Comparison of ENCODE assay signal across 27 cellular contexts in the genomic region with DNA sequence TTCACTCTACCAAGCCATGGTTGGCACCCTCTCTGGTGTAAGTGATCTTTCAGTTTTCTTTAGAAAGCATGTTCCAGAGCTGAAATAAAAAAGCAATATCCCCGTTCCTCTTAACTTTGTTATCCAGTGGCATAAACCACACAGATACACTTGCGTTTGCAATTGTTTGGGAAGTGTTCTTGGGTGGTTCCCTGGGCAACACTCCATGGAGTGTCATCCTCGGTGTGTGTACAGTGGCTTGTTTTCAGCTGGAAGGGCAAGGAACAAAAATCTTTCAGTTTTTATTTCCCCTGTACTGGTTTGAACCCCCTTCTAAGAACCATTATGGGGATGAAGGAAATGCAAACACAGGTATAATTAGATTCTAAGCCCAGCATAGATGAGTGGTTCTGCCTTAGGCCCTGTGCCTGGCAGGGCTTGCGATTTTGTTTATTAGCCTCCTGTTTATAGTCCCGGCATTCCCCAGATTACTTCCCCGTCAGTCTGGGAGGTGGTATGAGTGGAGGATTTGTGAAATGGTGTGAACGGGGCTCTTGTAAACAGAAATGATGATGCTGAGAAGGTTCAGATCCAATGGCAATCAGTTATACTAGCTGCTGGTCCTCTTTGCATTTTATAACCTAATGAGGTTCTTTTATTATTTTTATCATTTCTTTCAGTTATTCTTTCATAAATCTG.
A peak's percentile ranks its signal among the peaks of the same experiment; 100 is the strongest.
DNase-seq lines count a peak whose midpoint lies in the region; ATAC-seq and TF ChIP-seq lines count a peak whose summit lies in the region.
"Had no signal": no experiment of that assay in that cellular context is flagged by ENCODE, and none has a peak within 500 bp of the region (broad histone marks: within the 10 kb centered on the region; RNA-seq: fewer than 3 reads in every experiment).

No MANE protein-coding gene starts in this region.

- H3K4me3 ChIP-seq in BE2C (ENCODE audit: low read depth, low read length) (no peak overlapping the region), SJSA1 (no peak overlapping the region), gastroesophageal sphincter (no peak overlapping the region)
- H3K4me3 ChIP-seq: ascending aorta, heart left ventricle, testis had no signal

- no peaks in the 10 kb centered on the region for H3K36me3 ChIP-seq in BE2C
- H3K36me3 ChIP-seq in SJSA1: no peaks in the 10 kb centered on the region
- no peaks in the 10 kb centered on the region for H3K36me3 ChIP-seq in gastroesophageal sphincter
- H3K36me3 ChIP-seq: ascending aorta, heart left ventricle had no signal

- DNase-seq in BE2C (peak; percentile 13), SJSA1 (ENCODE audit: low read depth in 1 of 2, low spot score in 2 of 2) (peak in 1 of 2 experiments; percentile 69), renal cortical epithelial cell (ENCODE audit: low read depth) (peak; percentile 68)
- no peak for DNase-seq in activated effector memory CD4-positive, alpha-beta T cell treated with anti-CD3 and anti-CD28 coated beads, Interleukin-2, amount 50 U/mL, for 16 hours
- no peak for DNase-seq in stimulated activated naive CD8-positive, alpha-beta T cell treated with anti-CD3 and anti-CD28 coated beads, Interleukin-15, Interleukin-2, amounts not matched to agents 100 U/mL and 50 U/mL, for 24 hours
- DNase-seq: activated CD4-positive, CD25-positive, alpha-beta regulatory T cell treated with anti-CD3 and anti-CD28 coated beads, Interleukin-2, amount 50 U/mL, for 72 hours; activated CD8-positive, alpha-beta T cell treated with anti-CD3 and anti-CD28 coated beads, Interleukin-2, amount 10 ng/mL, durations not matched to agents 7 days and 5 days; activated naive CD4-positive, alpha-beta T cell treated with anti-CD3 and anti-CD28 coated beads, Interleukin-2, amount 10 ng/mL, durations not matched to agents 7 days and 5 days; activated T-cell treated with anti-CD3 and anti-CD28 coated beads, Interleukin-2, amount 50 U/mL, for 4 hours; cerebellar nuclear complex; effector memory CD4-positive, alpha-beta T cell; H9; heart left ventricle; Karpas-422; NCI-H1105; NCI-H2107; NCI-H774; occipital lobe; OCI-M1; right cardiac atrium; stimulated activated CD4-positive, alpha-beta T cell treated with anti-CD3 and anti-CD28 coated beads, Interleukin-15, amount 100 ng/mL, for 24 hours; testis had no signal

- no peak for TF ChIP-seq POLR2A in gastroesophageal sphincter (IDR thresholded peaks at IDR 0.05)

- H3K9me3 ChIP-seq in BE2C (no peaks in the 10 kb centered on the region), SJSA1 (replicated peaks) (no peaks in the 10 kb centered on the region), gastroesophageal sphincter (no peaks in the 10 kb centered on the region)
- H3K9me3 ChIP-seq: ascending aorta, testis had no signal

- no peaks in the 10 kb centered on the region for H3K27me3 ChIP-seq in BE2C
- H3K27me3 ChIP-seq in SJSA1 (replicated peaks): no peaks in the 10 kb centered on the region
- no peaks in the 10 kb centered on the region for H3K27me3 ChIP-seq in gastroesophageal sphincter
- H3K27me3 ChIP-seq: ascending aorta, heart left ventricle, testis had no signal

- TF ChIP-seq CTCF in BE2C (IDR thresholded peaks at IDR 0.05; ENCODE audit: low read depth, low read length): no peak
- TF ChIP-seq CTCF in gastroesophageal sphincter (IDR thresholded peaks at IDR 0.05): no peak

- TF ChIP-seq EP300 in gastroesophageal sphincter (IDR thresholded peaks at IDR 0.05): no peak

- no peak for ATAC-seq in gastroesophageal sphincter
- ATAC-seq in GM19324 (IDR thresholded peaks at IDR 0.05; ENCODE audit: low FRiP score, unreplicated experiment): no peak
- no peak for ATAC-seq in GM18870 (IDR thresholded peaks at IDR 0.05; ENCODE audit: unreplicated experiment)
- ATAC-seq in stimulated activated naive CD8-positive, alpha-beta T cell treated with anti-CD3 and anti-CD28 coated beads, Interleukin-15, Interleukin-2, amounts not matched to agents 100 U/mL and 50 U/mL, for 24 hours: no peak
- ATAC-seq: activated CD8-positive, alpha-beta T cell treated with anti-CD3 and anti-CD28 coated beads, Interleukin-2, amount 10 ng/mL, durations not matched to agents 7 days and 5 days; activated T-cell treated with anti-CD3 and anti-CD28 coated beads, Interleukin-2, amount 50 U/mL, for 4 hours; heart left ventricle; right cardiac atrium; Right ventricle myocardium inferior had no signal

- peak overlapping the region; percentile 59 for H3K27ac ChIP-seq in SJSA1
- peak overlapping the region; percentile 17 to 96 (median 92) for H3K27ac ChIP-seq in gastroesophageal sphincter
- H3K27ac ChIP-seq: ascending aorta, testis had no signal

- 34 to 41% methylated on average over 5 to 7 of the region's 7 CpGs for WGBS in gastroesophageal sphincter (ENCODE audit: low coverage in 1 of 2), 2 donors

- H3K4me1 ChIP-seq in BE2C (peaks cover 13% of the 10 kb centered on the region), SJSA1 (replicated peaks) (peaks cover 31% of the 10 kb centered on the region), gastroesophageal sphincter (peaks cover 25 to 46% (median 28%) of the 10 kb centered on the region in 3 donors)

Comparison
In these comparisons a context has a peak if more than half of its experiments do, and no peak if none do; other contexts are left out.
1. DNase-seq: peak in BE2C (single experiment) and renal cortical epithelial cell (single experiment); none in activated effector memory CD4-positive, alpha-beta T cell treated with anti-CD3 and anti-CD28 coated beads, Interleukin-2, amount 50 U/mL, for 16 hours (single experiment) and stimulated activated naive CD8-positive, alpha-beta T cell treated with anti-CD3 and anti-CD28 coated beads, Interleukin-15, Interleukin-2, amounts not matched to agents 100 U/mL and 50 U/mL, for 24 hours (single experiment).